Comparison of ENCODE assay signal across 11 cellular contexts in genomic region chr2:200809506-200810251, GRCh38. TPM values are rescaled to one million over a fixed set of nuclear protein-coding genes. Genes with fewer than 3 reads are reported as not detected.
DNase-seq lines count a peak whose midpoint lies in the region; ATAC-seq and TF ChIP-seq lines count a peak whose summit lies in the region.
"Had no signal": no experiment of that assay in that cellular context is flagged by ENCODE, and none has a peak within 500 bp of the region (broad histone marks: within the 10 kb centered on the region; RNA-seq: fewer than 3 reads in every experiment).

No MANE protein-coding gene starts in this region.

- H3K27me3 ChIP-seq in HL-60 (ENCODE audit: insufficient read depth, poor library complexity, severe bottlenecking): no peaks in the 10 kb centered on the region
- H3K27me3 ChIP-seq in hepatocyte: no peaks in the 10 kb centered on the region
- H3K27me3 ChIP-seq in spleen (replicated peaks in 1 of 7): no peaks in the 10 kb centered on the region

- H3K9me3 ChIP-seq in hepatocyte (ENCODE audit: low read depth) (no peaks in the 10 kb centered on the region), spleen (no peaks in the 10 kb centered on the region)

- H3K4me2 ChIP-seq in hepatocyte: peak overlapping the region; percentile 72

- H2AFZ ChIP-seq in hepatocyte: peak overlapping the region; percentile 28

- H3K9me3 Mint-ChIP-seq in activated naive CD8-positive, alpha-beta T cell treated with anti-CD3 and anti-CD28 coated beads for 36 hours: no peaks in the 10 kb centered on the region

- peaks cover 21% of the 10 kb centered on the region for H4K20me1 ChIP-seq in hepatocyte (ENCODE audit: insufficient read depth, poor library complexity, severe bottlenecking)

- H3K27ac ChIP-seq in HL-60 (replicated peaks) (peak overlapping the region; percentile 100; the same call in 1 of the 2 replicates), hepatocyte (peak overlapping the region; percentile 93), spleen (peak overlapping the region in 7 of 8 donors; percentile 99 to 100 (median 99))

- WGBS in hepatocyte (ENCODE audit: low lambda C conversion rate, missing lambda C conversion rate): 87% methylated on average over 7 of the region's 7 CpGs
- 84 to 90% (median 86%) methylated on average over 7 of the region's 7 CpGs for WGBS in spleen, 5 donors

- H3K4me1 ChIP-seq in hepatocyte (ENCODE audit: insufficient read depth) (peaks cover 25% of the 10 kb centered on the region), spleen (peaks cover 23 to 41% (median 36%) of the 10 kb centered on the region in 6 donors)

- H3K27me3 Mint-ChIP-seq in activated naive CD8-positive, alpha-beta T cell treated with anti-CD3 and anti-CD28 coated beads for 36 hours: no peaks in the 10 kb centered on the region

- H3K9me2 ChIP-seq in hepatocyte (replicated peaks; ENCODE audit: insufficient read depth): no peaks in the 10 kb centered on the region

- TF ChIP-seq CTCF in HL-60 (IDR thresholded peaks at IDR 0.05; ENCODE audit: insufficient read depth, low read length) (no peak), hepatocyte (IDR thresholded peaks at IDR 0.05; ENCODE audit: poor library complexity) (no peak), spleen (IDR thresholded peaks at IDR 0.05 in 8 of 11, conservative IDR thresholded peaks at IDR 0.05 in 3 of 11) (no peak)

- peaks cover 23% of the 10 kb centered on the region for H3K36me3 Mint-ChIP-seq in activated naive CD8-positive, alpha-beta T cell treated with anti-CD3 and anti-CD28 coated beads for 36 hours

- H3K4me3 ChIP-seq in HL-60 (replicated peaks; ENCODE audit: insufficient read depth, low read length) (no peak overlapping the region), hepatocyte (no peak overlapping the region), spleen (no peak overlapping the region)

- H3K27ac Mint-ChIP-seq in activated naive CD8-positive, alpha-beta T cell treated with anti-CD3 and anti-CD28 coated beads for 36 hours: no peak overlapping the region

- no peak for ATAC-seq in GM19397 (IDR thresholded peaks at IDR 0.05; ENCODE audit: unreplicated experiment)

- peaks cover 33% of the 10 kb centered on the region for H3K4me1 Mint-ChIP-seq in activated naive CD8-positive, alpha-beta T cell treated with anti-CD3 and anti-CD28 coated beads for 36 hours

- H3K4me3 Mint-ChIP-seq in activated naive CD8-positive, alpha-beta T cell treated with anti-CD3 and anti-CD28 coated beads for 36 hours: peak overlapping the region; percentile 2

- H3K36me3 ChIP-seq in hepatocyte (replicated peaks; ENCODE audit: insufficient read depth, low read depth): no peaks in the 10 kb centered on the region
- peaks cover 0 to 16% (median 10%) of the 10 kb centered on the region in 6 donors for H3K36me3 ChIP-seq in spleen

- peaks cover 29% of the 10 kb centered on the region for H3K79me2 ChIP-seq in hepatocyte

- TF ChIP-seq POLR2A in spleen (IDR thresholded peaks at IDR 0.05): no peak

- intact Hi-C loops in spleen (cut with DNase I; ENCODE audit: low total_unique reads): loop anchor here (5.0 kb wide), 1 partner anchor 97 kb away; no protein-coding TSS in a partner anchor

- DNase-seq in HL-60 (ENCODE audit: low read depth in 1 of 2, low spot score in 1 of 2) (no peak), hepatocyte (ENCODE audit: low spot score) (no peak), spleen (no peak), UCSD-AML1 (lab: John Stamatoyannopoulos, UW; ENCODE audit: unreplicated experiment) (no peak), LoVo (ENCODE audit: low spot score) (no peak)
- DNase-seq in activated naive CD8-positive, alpha-beta T cell treated with anti-CD3 and anti-CD28 coated beads for 36 hours: no peak
- no peak for DNase-seq in activated CD4-positive, CD25-positive, alpha-beta regulatory T cell (lab: John Stamatoyannopoulos, UW)
- DNase-seq: activated CD4-positive, alpha-beta T cell treated with anti-CD3 and anti-CD28 coated beads for 48 hours; MM.1S; stimulated activated naive CD4-positive, alpha-beta T cell treated with Interleukin-2 at 50 U/mL for 16 hours had no signal

RNA-seq across cellular contexts. Expression of gene BZW1, which starts 2.0 kb away (rescaled TPM):
- total RNA-seq in activated naive CD8-positive, alpha-beta T cell treated with anti-CD3 and anti-CD28 coated beads for 36 hours: 100 to 1,000 TPM; 549 to 557 TPM
- total RNA-seq in hepatocyte (208 and 237 TPM in 2 replicates), spleen (100 to 1,000 TPM in 6 of 7 donors, 10 to 100 TPM in 1; 94.4 to 151 (median 138) TPM)
- polyA plus RNA-seq in hepatocyte (133 TPM in 2 replicates), spleen (10 to 100 TPM; 25.9 to 48.4 (median 39.9) TPM)

RNA-seq across cellular contexts. Expression of gene CLK1, which starts 54.8 kb away (rescaled TPM):
- total RNA-seq in activated naive CD8-positive, alpha-beta T cell treated with anti-CD3 and anti-CD28 coated beads for 36 hours: 10 to 100 TPM; 64.5 to 70.2 TPM
- total RNA-seq in hepatocyte (82.2 and 98.4 TPM in 2 replicates), spleen (100 to 1,000 TPM; 161 to 326 (median 210) TPM)
- polyA plus RNA-seq in hepatocyte (51.0 and 61.6 TPM in 2 replicates), spleen (100 to 1,000 TPM; 314 to 737 (median 640) TPM)
